Comparison of ENCODE assay signal across 8 cellular contexts in the genomic region with DNA sequence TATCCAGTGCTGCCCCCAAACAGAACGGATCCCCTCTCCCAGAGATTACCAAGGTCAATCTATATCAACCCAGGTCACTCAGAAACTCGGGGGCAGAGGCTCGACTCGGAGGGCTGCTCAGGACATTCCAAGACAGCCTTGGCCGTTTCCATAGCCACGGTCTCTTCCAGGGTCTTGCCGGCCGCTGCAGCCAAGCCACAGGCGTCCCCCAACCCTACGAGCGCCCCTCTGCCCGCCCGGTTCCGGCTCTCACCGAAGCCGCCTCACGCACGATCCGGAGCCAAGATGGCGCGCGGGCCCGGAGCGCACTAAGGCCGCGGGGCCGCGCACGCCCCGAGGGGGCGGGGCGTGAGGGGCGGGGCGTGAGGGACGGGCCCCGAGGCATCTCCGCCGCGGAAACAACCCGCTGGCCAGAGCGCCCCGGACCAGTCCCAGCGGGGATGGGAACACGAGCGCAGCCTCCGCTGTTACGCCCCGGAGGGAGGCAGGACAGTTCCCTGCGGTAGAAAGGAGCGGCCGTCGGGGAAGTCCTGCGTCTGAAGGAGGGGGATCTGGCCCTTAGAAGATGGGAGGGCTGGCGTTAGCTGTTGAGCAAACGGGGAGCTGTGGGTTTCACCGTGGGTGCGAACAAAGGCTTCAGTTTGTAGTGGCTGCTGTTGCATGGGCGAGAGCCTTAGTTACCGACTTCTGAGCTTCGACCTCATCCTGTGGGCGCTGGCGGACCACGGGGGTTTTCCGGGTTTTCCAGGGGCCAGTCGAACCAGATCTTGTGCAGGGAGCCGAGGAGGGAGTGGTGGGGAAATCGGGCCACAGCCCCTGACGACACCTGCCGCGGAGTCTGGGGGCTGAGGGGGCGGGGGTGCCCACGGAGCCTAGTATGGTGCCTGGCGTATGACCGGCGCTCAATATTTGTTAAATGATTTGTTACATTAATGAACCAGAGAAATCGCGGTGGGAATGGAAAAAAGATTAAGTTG. TPM values are rescaled to one million over a fixed set of nuclear protein-coding genes. Genes with fewer than 3 reads are reported as not detected.
DNase-seq lines count a peak whose midpoint lies in the region; ATAC-seq, FAIRE-seq and TF ChIP-seq lines count a peak whose summit lies in the region.

A gene with protein sequence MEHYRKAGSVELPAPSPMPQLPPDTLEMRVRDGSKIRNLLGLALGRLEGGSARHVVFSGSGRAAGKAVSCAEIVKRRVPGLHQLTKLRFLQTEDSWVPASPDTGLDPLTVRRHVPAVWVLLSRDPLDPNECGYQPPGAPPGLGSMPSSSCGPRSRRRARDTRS (minus strand): TSS at position 287 of the 977 bp plus-strand sequence. CDS start 801 bp downstream, outside the sequence.

- H2AFZ ChIP-seq in H1 (ENCODE audit: low read length): peak within 1 kb of the TSS; percentile 90; the same call in 1 of the 2 replicates

- H2BK5ac ChIP-seq in H1 (ENCODE audit: low read depth, low read length): no peak within 1 kb of the TSS
- no peak within 1 kb of the TSS for H2BK5ac ChIP-seq in mesendoderm (ENCODE audit: low read length)

- peak within 1 kb of the TSS; percentile 92 to 99 (median 97) for H3K4me2 ChIP-seq in BLaER1 treated with 17β-estradiol and CSF1 and Interleukin-3, amounts not matched to agents 10 nM and 100 nM
- H3K4me2 ChIP-seq in H1 (ENCODE audit: insufficient read depth in 1 of 2, low read depth in 2 of 2, low read length in 2 of 2) (peak within 1 kb of the TSS; percentile 81 to 94), mesendoderm (ENCODE audit: low read length) (peak within 1 kb of the TSS; percentile 90)

- peak within 1 kb of the TSS; percentile 10; the same call in 1 of the 2 replicates for H2BK12ac ChIP-seq in H1 (ENCODE audit: low read depth, low read length)

- H2AK5ac ChIP-seq in H1 (ENCODE audit: low read depth, low read length) (no peak within 1 kb of the TSS), mesendoderm (ENCODE audit: low read length) (peak within 1 kb of the TSS; percentile 79)

- H3K27me3 ChIP-seq in BLaER1 treated with 17β-estradiol and CSF1 and Interleukin-3, amounts not matched to agents 10 nM and 100 nM: no peaks in the 10 kb centered on the region; a peak in 1 of 22 replicates
- H3K27me3 ChIP-seq in H1 (replicated peaks in 1 of 4; ENCODE audit: control insufficient read depth in 3 of 4, extremely low read depth in 1 of 4, insufficient read depth in 3 of 4, low read length in 3 of 4) (peaks cover 0 to 6% (median 2%) of the 10 kb centered on the region in 4 experiments; a peak in 2 of 7 replicates), mesendoderm (ENCODE audit: insufficient read depth, low read length, poor library complexity) (no peaks in the 10 kb centered on the region)

- H3K14ac ChIP-seq in H1 (ENCODE audit: insufficient read length): peak within 1 kb of the TSS; percentile 92

- peak within 1 kb of the TSS; percentile 71 to 88 (median 80) for H3K4me3 ChIP-seq in BLaER1 treated with 17β-estradiol and CSF1 and Interleukin-3, amounts not matched to agents 10 nM and 100 nM
- H3K4me3 ChIP-seq in H1 (ENCODE audit: extremely low read depth in 1 of 4, insufficient read depth in 2 of 4, low read depth in 3 of 4, low read length in 4 of 4) (peak within 1 kb of the TSS; percentile 74 to 87 (median 82)), mesendoderm (ENCODE audit: low read length) (peak within 1 kb of the TSS; percentile 69)

- peaks cover 19 to 29% (median 26%) of the 10 kb centered on the region in 10 experiments for H3K4me1 ChIP-seq in BLaER1 treated with 17β-estradiol and CSF1 and Interleukin-3, amounts not matched to agents 10 nM and 100 nM
- peaks cover 0 to 11% (median 6%) of the 10 kb centered on the region in 4 experiments; a peak in 6 of 7 replicates for H3K4me1 ChIP-seq in H1 (replicated peaks in 1 of 4; ENCODE audit: control insufficient read depth in 3 of 4, insufficient read depth in 4 of 4, low read length in 3 of 4)
- H3K4me1 ChIP-seq in mesendoderm (ENCODE audit: control insufficient read depth, low read depth, low read length): peaks cover 3% of the 10 kb centered on the region

- POLR2A ChIA-PET in H1 (lab: Charles Lee; ENCODE audit: partially characterized antibody): interaction anchor here (0.8 to 3.4 kb wide), 5 partner anchors 10 to 33 kb away, joined by 3 to 17 read pairs (median 3); a partner anchor contains a TSS

- no peak for FAIRE-seq in H1 (lab: Jason Lieb, UNC)

- TF ChIP-seq POLR2A in GM19099 (IDR thresholded peaks at IDR 0.05; ENCODE audit: extremely low read depth, insufficient read length, low read depth) (peak; percentile 96), H1 (IDR thresholded peaks at IDR 0.05; ENCODE audit: control extremely low read depth in 1 of 2, low read depth in 2 of 2, low read length in 2 of 2) (peak in 1 of 2 experiments; percentile 44; a peak in 1 of 3 replicates)

- peak within 1 kb of the TSS; percentile 11 for H4K91ac ChIP-seq in H1 (replicated peaks; ENCODE audit: insufficient read length, low read length)

- H4K8ac ChIP-seq in H1 (ENCODE audit: extremely low read depth, insufficient read depth, low read length) (peak within 1 kb of the TSS; percentile 95), mesendoderm (ENCODE audit: low read depth, low read length) (peak within 1 kb of the TSS; percentile 5)

- no peaks in the 10 kb centered on the region for H4K20me1 ChIP-seq in BLaER1 treated with 17β-estradiol and CSF1 and Interleukin-3, amounts not matched to agents 10 nM and 100 nM
- no peaks in the 10 kb centered on the region for H4K20me1 ChIP-seq in H1 (replicated peaks in 1 of 2; ENCODE audit: control insufficient read depth in 1 of 2, insufficient read depth in 2 of 2, low read length in 2 of 2)

- H3K27ac ChIP-seq in BLaER1 treated with 17β-estradiol and CSF1 and Interleukin-3, amounts not matched to agents 10 nM and 100 nM: peak within 1 kb of the TSS; percentile 87 to 97 (median 94)
- H3K27ac ChIP-seq in H1 (ENCODE audit: low read depth, low read length) (peak within 1 kb of the TSS; percentile 43; the same call in 1 of the 2 replicates), mesendoderm (ENCODE audit: low read depth, low read length) (no peak within 1 kb of the TSS)

- ATAC-seq in HG03378 (IDR thresholded peaks at IDR 0.05; ENCODE audit: unreplicated experiment): peak; percentile 46

- H2BK20ac ChIP-seq in H1 (ENCODE audit: low read length): no peak within 1 kb of the TSS

- no peak for TF ChIP-seq RAD21 in H1 (IDR thresholded peaks at IDR 0.05 in 1 of 2, conservative IDR thresholded peaks at IDR 0.05 in 1 of 2; ENCODE audit: low read depth in 2 of 2, low read length in 2 of 2)

- no peak within 1 kb of the TSS for H3K23ac ChIP-seq in H1 (ENCODE audit: insufficient read length)
- H3K23ac ChIP-seq in mesendoderm (ENCODE audit: low read length): peak within 1 kb of the TSS; percentile 98

- H3K23me2 ChIP-seq in H1 (ENCODE audit: low read depth, low read length): peaks cover 10% of the 10 kb centered on the region; the same call in 1 of the 2 replicates

- CTCF ChIA-PET in H1 (lab: Charles Lee; ENCODE audit: partially characterized antibody): interaction anchor here (0.6 to 16.9 kb wide), 16 partner anchors 8 to 979 kb away, joined by 3 to 401 read pairs (median 4); a partner anchor contains a TSS

- H3K18ac ChIP-seq in H1 (ENCODE audit: extremely low read depth, low read length): peak within 1 kb of the TSS; percentile 90
- peak within 1 kb of the TSS; percentile 82 for H3K18ac ChIP-seq in mesendoderm (ENCODE audit: low read length)

- peak within 1 kb of the TSS; percentile 70 for H3K56ac ChIP-seq in H1 (replicated peaks; ENCODE audit: insufficient read length, low read depth, low read length)
- H3K56ac ChIP-seq in mesendoderm (ENCODE audit: low read length): peak within 1 kb of the TSS; percentile 94

- H2BK120ac ChIP-seq in H1 (replicated peaks; ENCODE audit: low read depth, low read length) (peak within 1 kb of the TSS; percentile 18), mesendoderm (ENCODE audit: low read depth, low read length) (no peak within 1 kb of the TSS)

- H2BK15ac ChIP-seq in H1 (ENCODE audit: low read length): peak within 1 kb of the TSS; percentile 72; the same call in 1 of the 2 replicates
- H2BK15ac ChIP-seq in mesendoderm (replicated peaks; ENCODE audit: low read depth): no peak within 1 kb of the TSS

- peak within 1 kb of the TSS; percentile 77 for H4K5ac ChIP-seq in H1 (ENCODE audit: insufficient read length, low read depth, low read length)
- H4K5ac ChIP-seq in mesendoderm (ENCODE audit: low read length): peak within 1 kb of the TSS; percentile 15

- no peak for TF ChIP-seq EP300 in H1 (IDR thresholded peaks at IDR 0.05; ENCODE audit: borderline replicate concordance in 1 of 2, low read depth in 2 of 2, low read length in 2 of 2)

- 4% methylated on average over 58 of the region's 77 CpGs; no CpG with 5 or more reads in 1 of the 2 experiments for WGBS in H1 (ENCODE audit: extremely low coverage in 1 of 2, insufficient coverage in 1 of 2, insufficient read length in 1 of 2, insufficient replicate concordance in 2 of 2, low coverage in 1 of 2, low lambda C conversion rate in 2 of 2, missing lambda C conversion rate in 1 of 2), 2 experiments
- no CpG with 5 or more reads among the region's 77 CpGs for WGBS in mesendoderm (ENCODE audit: extremely low coverage, insufficient coverage, low lambda C conversion rate)

- TF ChIP-seq CTCF in H1 (IDR thresholded peaks at IDR 0.05; ENCODE audit: control extremely low read depth in 1 of 3, insufficient read depth in 1 of 3, low read depth in 1 of 3, low read length in 3 of 3): peak in 1 of 3 experiments; percentile 3; a peak in 1 of 4 replicates

- peaks cover 0 to 25% (median 12%) of the 10 kb centered on the region in 11 experiments; a peak in 13 of 22 replicates for H3K36me3 ChIP-seq in BLaER1 treated with 17β-estradiol and CSF1 and Interleukin-3, amounts not matched to agents 10 nM and 100 nM
- H3K36me3 ChIP-seq in H1 (ENCODE audit: control insufficient read depth in 2 of 4, insufficient read depth in 4 of 4, low read length in 3 of 4) (no peaks in the 10 kb centered on the region; a peak in 1 of 8 replicates), mesendoderm (ENCODE audit: control insufficient read depth, insufficient read depth, low read length) (no peaks in the 10 kb centered on the region)

- DNase-seq in NCI-H774 (lab: John Stamatoyannopoulos, UW) (peak; percentile 86), H1 (ENCODE audit: low read depth in 1 of 2, low spot score in 2 of 2) (peak in 1 of 2 experiments; percentile 88), mesendoderm (peak; percentile 80)
- DNase-seq in activated CD8-positive, alpha-beta memory T cell treated with anti-CD3 and anti-CD28 coated beads for 4 hours (ENCODE audit: low read depth in 2 of 2): peak; percentile 62 to 64
- peak; percentile 75 for DNase-seq in stimulated activated CD8-positive, alpha-beta memory T cell treated with anti-CD3 and anti-CD28 coated beads, Interleukin-12 subunit alpha, Interleukin-12 subunit beta, amount 100 ng/mL, for 4 hours (ENCODE audit: low read depth)

- H3K4ac ChIP-seq in H1 (replicated peaks; ENCODE audit: insufficient read length, low read depth, low read length) (peak within 1 kb of the TSS; percentile 82), mesendoderm (ENCODE audit: low read depth, low read length) (peak within 1 kb of the TSS; percentile 61)

- H3K9me3 ChIP-seq in BLaER1 treated with 17β-estradiol and CSF1 and Interleukin-3, amounts not matched to agents 10 nM and 100 nM (replicated peaks in 1 of 11): 0 out of 22 replicates have a peak, but pooled peaks cover 0 to 5% (median 0%) of the 10 kb centered on the region in 11 experiments
- no peaks in the 10 kb centered on the region for H3K9me3 ChIP-seq in H1 (ENCODE audit: insufficient read depth in 2 of 2, low read depth in 1 of 2, low read length in 1 of 2)

- peak within 1 kb of the TSS; percentile 89 to 96 (median 94) for H3K9ac ChIP-seq in BLaER1 treated with 17β-estradiol and CSF1 and Interleukin-3, amounts not matched to agents 10 nM and 100 nM
- H3K9ac ChIP-seq in H1 (replicated peaks in 1 of 4; ENCODE audit: extremely low read depth in 1 of 4, low read depth in 3 of 4, low read length in 3 of 4) (peak within 1 kb of the TSS in 3 of 4 experiments; percentile 79 to 83 (median 81); a peak in 6 of 7 replicates), mesendoderm (ENCODE audit: low read length) (peak within 1 kb of the TSS; percentile 95)

- H3K79me1 ChIP-seq in H1 (ENCODE audit: low read depth, low read length) (no peaks in the 10 kb centered on the region), mesendoderm (ENCODE audit: low read length) (no peaks in the 10 kb centered on the region)

- no peaks in the 10 kb centered on the region for H3K79me2 ChIP-seq in H1 (ENCODE audit: control insufficient read depth in 1 of 2, insufficient read depth in 2 of 2, low read length in 2 of 2)
- no peaks in the 10 kb centered on the region for H3K79me2 ChIP-seq in mesendoderm (ENCODE audit: control insufficient read depth, insufficient read depth, low read length)

RNA-seq across cellular contexts. Expression of the gene that starts here (rescaled TPM):
- total RNA-seq in H1 (2021; fragmentation: NEBNext Ultra II Directional; extraction: Animal tissue kit (Norgen Biotek cat#: 25700)): 21.6 and 25.6 TPM in 2 replicates
- polyA plus RNA-seq in H1 (2011; rRNA removed): 75.0 and 82.3 TPM in 2 replicates
- polyA plus RNA-seq in H1 (2011; cell fraction: cytosol; rRNA removed): 52.2 TPM
- polyA plus RNA-seq in H1 (2011; cell fraction: nucleus; rRNA removed): 44.1 TPM
- 34.0 to 45.6 TPM (median 39.2 TPM) in 4 replicates for polyA plus RNA-seq in H1 (2012, experiment 1 of 2)
- polyA plus RNA-seq in H1 (2012, experiment 2 of 2): 62.5 TPM
- 34.6 TPM for polyA plus RNA-seq in H1 (2013, experiment 1 of 2)
- 35.3 TPM for polyA plus RNA-seq in H1 (2013, experiment 2 of 2)
- polyA minus RNA-seq in H1 (2011; rRNA and poly(A)+ RNA removed): 8.6 and 14.4 TPM in 2 replicates
- 16.2 TPM for polyA minus RNA-seq in H1 (2011; cell fraction: cytosol; rRNA and poly(A)+ RNA removed)
- 12.0 TPM for polyA minus RNA-seq in H1 (2011; cell fraction: nucleus; rRNA and poly(A)+ RNA removed)
- 19.6 TPM for polyA plus RNA-seq in mesendoderm (2013, experiment 1 of 2)
- 19.3 TPM for polyA plus RNA-seq in mesendoderm (2013, experiment 2 of 2)
